8 cellular contexts compared by ENCODE assay signal in the genomic region with DNA sequence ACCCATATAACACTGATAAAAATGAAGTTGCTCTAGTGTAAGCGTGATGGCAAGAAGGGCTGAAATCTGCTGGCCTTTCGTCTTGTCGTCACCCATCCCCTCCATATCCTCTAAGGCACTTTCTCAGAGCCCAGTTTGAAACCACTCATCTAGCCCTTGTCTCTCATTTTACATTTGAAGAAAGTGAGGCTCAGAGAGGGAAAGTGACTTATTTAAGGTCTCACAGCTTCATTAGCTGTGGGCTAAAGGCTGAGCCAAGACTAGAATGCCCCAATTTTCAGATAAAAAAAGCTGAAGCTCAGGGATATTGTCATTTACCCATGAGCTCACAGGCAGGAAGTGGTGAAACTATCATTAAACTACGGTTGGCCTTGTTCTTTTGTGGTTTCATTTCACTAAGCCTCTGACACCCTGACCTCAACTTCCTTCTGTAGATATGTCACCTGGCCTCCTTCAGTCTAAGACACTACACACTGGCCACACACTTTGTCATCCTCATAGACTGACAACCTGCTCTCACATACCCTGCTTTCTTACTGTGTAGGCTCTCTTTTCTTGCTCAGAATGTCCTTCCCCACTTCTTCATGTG.
A peak's percentile ranks its signal among the peaks of the same experiment; 100 is the strongest.
DNase-seq lines count a peak whose midpoint lies in the region; ATAC-seq and TF ChIP-seq lines count a peak whose summit lies in the region.

No MANE protein-coding gene starts in this region.

- no peak for TF ChIP-seq POLR2A in Peyer's patch (IDR thresholded peaks at IDR 0.05)
- TF ChIP-seq POLR2A in thyroid gland (IDR thresholded peaks at IDR 0.05): no peak

- no peaks in the 10 kb centered on the region for H3K36me3 ChIP-seq in Peyer's patch
- no peaks in the 10 kb centered on the region for H3K36me3 ChIP-seq in thyroid gland

- intact Hi-C loops in thyroid gland (cut with DNase I): no loop called here

- WGBS in thyroid gland, 2 donors: 75 to 88% methylated on average over 4 of the region's 4 CpGs

- ATAC-seq in GM18873 (IDR thresholded peaks at IDR 0.05; ENCODE audit: low FRiP score, unreplicated experiment) (peak; percentile 98), HG02884 (IDR thresholded peaks at IDR 0.05; ENCODE audit: unreplicated experiment) (peak; percentile 95)

- TF ChIP-seq CTCF in Peyer's patch (IDR thresholded peaks at IDR 0.05) (no peak), thyroid gland (IDR thresholded peaks at IDR 0.05) (no peak)

- no peak overlapping the region for H3K4me3 ChIP-seq in Peyer's patch
- H3K4me3 ChIP-seq in thyroid gland (replicated peaks in 1 of 3): no peak overlapping the region

- no peaks in the 10 kb centered on the region for H3K27me3 ChIP-seq in Peyer's patch
- no peaks in the 10 kb centered on the region for H3K27me3 ChIP-seq in thyroid gland

- H3K27ac ChIP-seq in Peyer's patch (peak overlapping the region; percentile 3 to 61 (median 24)), thyroid gland (no peak overlapping the region)

- H3K9me3 ChIP-seq in Peyer's patch (no peaks in the 10 kb centered on the region), thyroid gland (no peaks in the 10 kb centered on the region)

- H3K4me1 ChIP-seq in Peyer's patch (peaks cover 0 to 27% (median 2%) of the 10 kb centered on the region in 4 donors), thyroid gland (no peaks in the 10 kb centered on the region)

- POLR2A ChIA-PET in HEK293T (lab: Yijun Ruan, JAX): no interaction called here

- CTCF ChIA-PET in HEK293T (lab: Yijun Ruan, JAX): no interaction called here

- DNase-seq in Peyer's patch (peak in 2 of 3 donors; percentile 72 to 78), thyroid gland (no peak), nucleus accumbens (lab: John Stamatoyannopoulos, UW) (no peak), HEK293T (ENCODE audit: extremely low spot score) (no peak)
- peak; percentile 10 for DNase-seq in activated naive CD8-positive, alpha-beta T cell treated with anti-CD3 and anti-CD28 coated beads, Interleukin-2, amount 50 U/mL, for 16 hours (ENCODE audit: low read depth, low spot score)
- peak; percentile 16 for DNase-seq in stimulated activated CD8-positive, alpha-beta memory T cell treated with anti-CD3 and anti-CD28 coated beads, Interleukin-4, amount 100 ng/mL, for 24 hours (ENCODE audit: low read depth)

TF ChIP-seq in HEK293T, 16 proteins besides CTCF, POLR2A, EP300 and RAD21:
- TF ChIP-seq TARDBP (IDR thresholded peaks at IDR 0.05): no peak
- TF ChIP-seq CTBP1 (IDR thresholded peaks at IDR 0.05; ENCODE audit: borderline replicate concordance): no peak
- no peak for TF ChIP-seq ZNF384 (IDR thresholded peaks at IDR 0.05)
- no peak for TF ChIP-seq SUZ12 (IDR thresholded peaks at IDR 0.05)
- no peak for TF ChIP-seq LEF1 (IDR thresholded peaks at IDR 0.05; ENCODE audit: borderline replicate concordance)
- no peak for TF ChIP-seq FOXM1 (IDR thresholded peaks at IDR 0.05; ENCODE audit: borderline replicate concordance)
- no peak for TF ChIP-seq L3MBTL2 (conservative IDR thresholded peaks at IDR 0.05)

Comparison
In these comparisons a context has a peak if more than half of its experiments do, and no peak if none do; other contexts are left out.
1. DNase-seq: peak in Peyer's patch (2 of 3), activated naive CD8-positive, alpha-beta T cell treated with anti-CD3 and anti-CD28 coated beads, Interleukin-2, amount 50 U/mL, for 16 hours (single experiment) and stimulated activated CD8-positive, alpha-beta memory T cell treated with anti-CD3 and anti-CD28 coated beads, Interleukin-4, amount 100 ng/mL, for 24 hours (single experiment); none in thyroid gland (0 of 2), nucleus accumbens (0 of 56) and HEK293T (single experiment).
2. H3K27ac ChIP-seq: peak in Peyer's patch (4 of 4); none in thyroid gland (0 of 3).